Comparison of ENCODE assay signal across 25 cellular contexts in the genomic region with DNA sequence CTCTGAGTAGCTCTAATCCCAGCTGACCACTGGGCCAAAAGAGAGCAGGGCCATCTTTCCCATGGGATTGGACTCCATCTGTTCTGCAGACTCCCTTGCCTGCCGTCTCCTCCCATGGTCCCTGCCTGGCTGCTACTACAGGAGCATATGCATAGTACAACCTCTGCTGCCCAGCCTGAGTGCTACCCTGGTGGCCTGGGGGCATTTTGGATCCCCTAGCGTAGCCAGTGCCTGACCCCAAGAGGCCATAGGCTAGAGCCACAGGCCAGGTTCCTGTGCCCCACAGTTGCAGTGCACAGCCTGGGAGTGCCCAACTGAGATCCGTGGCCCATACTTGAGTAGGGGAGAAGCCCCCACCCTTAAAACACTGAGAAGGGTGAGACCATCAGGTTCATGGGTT.
DNase-seq lines count a peak whose midpoint lies in the region; ATAC-seq, FAIRE-seq and TF ChIP-seq lines count a peak whose summit lies in the region.
"Had no signal": no experiment of that assay in that cellular context is flagged by ENCODE, and none has a peak within 500 bp of the region (broad histone marks: within the 10 kb centered on the region; RNA-seq: fewer than 3 reads in every experiment).

No MANE protein-coding gene starts in this region.

- CTCF ChIA-PET in naive thymus-derived CD4-positive, alpha-beta T cell (lab: Charles Lee), result no interaction called here
- CTCF ChIA-PET in Caco-2 (lab: Charles Lee), result no interaction called here

- H3K9me3 Mint-ChIP-seq in naive thymus-derived CD4-positive, alpha-beta T cell, result peaks cover 0 to 11% (median 7%) of the 10 kb centered on the region in 11 donors
- H3K9me3 Mint-ChIP-seq in Caco-2 (ENCODE audit: unreplicated experiment), result no peaks in the 10 kb centered on the region
- H3K9me3 Mint-ChIP-seq: GM23338, HFFc6 had no signal

- H3K4me3 Mint-ChIP-seq in naive thymus-derived CD4-positive, alpha-beta T cell, result no peak overlapping the region
- H3K4me3 Mint-ChIP-seq in Caco-2 (ENCODE audit: unreplicated experiment), result no peak overlapping the region
- H3K4me3 Mint-ChIP-seq: CD14-positive monocyte; CD4-positive, alpha-beta T cell; CD8-positive, alpha-beta memory T cell; GM23338; HFFc6 had no signal

- H3K27me3 Mint-ChIP-seq in naive thymus-derived CD4-positive, alpha-beta T cell, result no peaks in the 10 kb centered on the region
- no peaks in the 10 kb centered on the region for H3K27me3 Mint-ChIP-seq in Caco-2 (ENCODE audit: insufficient read depth, unreplicated experiment)
- H3K27me3 Mint-ChIP-seq: CD4-positive, alpha-beta T cell; CD8-positive, alpha-beta memory T cell had no signal

- no peaks in the 10 kb centered on the region for H3K9me3 ChIP-seq in adipocyte (ENCODE audit: control insufficient read depth, low read length)
- peaks cover 0 to 6% (median 0%) of the 10 kb centered on the region in 3 experiments for H3K9me3 ChIP-seq in naive thymus-derived CD4-positive, alpha-beta T cell (ENCODE audit: control insufficient read depth in 2 of 3, low read length in 3 of 3)
- 0 out of 2 replicates have a peak, but pooled peaks cover 6% of the 10 kb centered on the region for H3K9me3 ChIP-seq in Caco-2
- H3K9me3 ChIP-seq: A549, BE2C, HAP-1 had no signal

- H3K27me3 ChIP-seq in adipocyte (replicated peaks; ENCODE audit: control insufficient read depth, insufficient read depth, low read length) (no peaks in the 10 kb centered on the region), Caco-2 (replicated peaks; ENCODE audit: control insufficient read depth, insufficient read depth, low read length) (no peaks in the 10 kb centered on the region)
- no peaks in the 10 kb centered on the region for H3K27me3 ChIP-seq in naive thymus-derived CD4-positive, alpha-beta T cell (ENCODE audit: control insufficient read depth in 2 of 2, insufficient read depth in 2 of 2, low read length in 2 of 2)
- H3K27me3 ChIP-seq: BE2C; BLaER1 treated with 17β-estradiol and CSF1 and Interleukin-3, amounts not matched to agents 10 nM and 100 nM had no signal

- H3K4me1 ChIP-seq in adipocyte (ENCODE audit: control insufficient read depth, insufficient read depth, low read length) (peaks cover 18% of the 10 kb centered on the region), Caco-2 (no peaks in the 10 kb centered on the region)
- H3K4me1 ChIP-seq in naive thymus-derived CD4-positive, alpha-beta T cell (ENCODE audit: control insufficient read depth in 2 of 2, insufficient read depth in 2 of 2, low read length in 2 of 2), result no peaks in the 10 kb centered on the region
- H3K4me1 ChIP-seq: A549; BE2C; BLaER1 treated with 17β-estradiol and CSF1 and Interleukin-3, amounts not matched to agents 10 nM and 100 nM; HAP-1 had no signal

- no peak overlapping the region for H3K27ac ChIP-seq in naive thymus-derived CD4-positive, alpha-beta T cell (ENCODE audit: low read depth, low read length)
- H3K27ac ChIP-seq: BLaER1 treated with 17β-estradiol and CSF1 and Interleukin-3, amounts not matched to agents 10 nM and 100 nM had no signal

- peak overlapping the region; percentile 6 for H3K9ac ChIP-seq in adipocyte (ENCODE audit: low read length)
- H3K9ac ChIP-seq: BLaER1 treated with 17β-estradiol and CSF1 and Interleukin-3, amounts not matched to agents 10 nM and 100 nM had no signal

- no peak for TF ChIP-seq CTCF in Caco-2 (IDR thresholded peaks at IDR 0.05; ENCODE audit: insufficient read depth in 1 of 2, low read depth in 1 of 2, low read length in 1 of 2, severe bottlenecking in 1 of 2, unreplicated experiment in 1 of 2)

- intact Hi-C loops in naive thymus-derived CD4-positive, alpha-beta T cell (cut with micrococcal nuclease), result no loop called here
- intact Hi-C loops in Caco-2 (cut with micrococcal nuclease; ENCODE audit: unreplicated experiment), result no loop called here

- peak; percentile 24 for ATAC-seq in naive thymus-derived CD4-positive, alpha-beta T cell
- ATAC-seq: A549, GM23338 had no signal

- H3K27ac Mint-ChIP-seq in naive thymus-derived CD4-positive, alpha-beta T cell, result no peak overlapping the region
- H3K27ac Mint-ChIP-seq in Caco-2 (ENCODE audit: unreplicated experiment), result no peak overlapping the region
- H3K27ac Mint-ChIP-seq: CD14-positive monocyte; CD4-positive, alpha-beta T cell; GM23338; HFFc6 had no signal

- DNase-seq in HTR-8/SVneo (ENCODE audit: insufficient read length, low spot score) (no peak), adipocyte (ENCODE audit: low read depth) (no peak), Caco-2 (no peak), NCI-H774 (lab: John Stamatoyannopoulos, UW) (no peak)
- no peak for DNase-seq in naive thymus-derived CD4-positive, alpha-beta T cell
- no peak for DNase-seq in activated CD4-positive, alpha-beta T cell treated with anti-CD3 and anti-CD28 coated beads for 48 hours
- DNase-seq: 8988T; ACHN; AML-193; BE2C; Calu3; CD4-positive, alpha-beta T cell; CD8-positive, alpha-beta memory T cell; DMS53; DMS79 treated with DMSO at 0.1 percent for 48 hours; GF-D8; HFFc6 had no signal

- no TSS peak for BruUV-seq in Caco-2 (replicated peaks; lab: Mats Ljungman, UMichigan)

- H3K36me3 ChIP-seq in adipocyte (ENCODE audit: control insufficient read depth, insufficient read depth, low read length, severe bottlenecking) (no peaks in the 10 kb centered on the region), Caco-2 (ENCODE audit: control insufficient read depth, insufficient read depth, low read length) (no peaks in the 10 kb centered on the region)
- no peaks in the 10 kb centered on the region for H3K36me3 ChIP-seq in naive thymus-derived CD4-positive, alpha-beta T cell (ENCODE audit: control insufficient read depth in 2 of 3, insufficient read depth in 3 of 3, low read length in 3 of 3)
- H3K36me3 ChIP-seq: BE2C; BLaER1 treated with 17β-estradiol and CSF1 and Interleukin-3, amounts not matched to agents 10 nM and 100 nM; HAP-1 had no signal

- H3K36me3 Mint-ChIP-seq in naive thymus-derived CD4-positive, alpha-beta T cell, result no peaks in the 10 kb centered on the region
- no peaks in the 10 kb centered on the region for H3K36me3 Mint-ChIP-seq in Caco-2 (ENCODE audit: insufficient read depth, unreplicated experiment)
- H3K36me3 Mint-ChIP-seq: CD14-positive monocyte; CD8-positive, alpha-beta memory T cell had no signal

- no peak overlapping the region for H3K4me3 ChIP-seq in adipocyte (ENCODE audit: low read length)
- H3K4me3 ChIP-seq in naive thymus-derived CD4-positive, alpha-beta T cell (ENCODE audit: low read length), result no peak overlapping the region
- no peak overlapping the region for H3K4me3 ChIP-seq in Caco-2 (ENCODE audit: low read depth, low read length)
- H3K4me3 ChIP-seq: A549; BLaER1 treated with 17β-estradiol and CSF1 and Interleukin-3, amounts not matched to agents 10 nM and 100 nM; GM23338; HAP-1 had no signal

- peak; percentile 72 for FAIRE-seq in HTR-8/SVneo (lab: Jason Lieb, UNC)
- FAIRE-seq: A549, GM12891, GM18507, H54 had no signal

- no peaks in the 10 kb centered on the region for H3K4me1 Mint-ChIP-seq in naive thymus-derived CD4-positive, alpha-beta T cell
- no peaks in the 10 kb centered on the region for H3K4me1 Mint-ChIP-seq in Caco-2 (ENCODE audit: low read depth, unreplicated experiment)
- H3K4me1 Mint-ChIP-seq: CD14-positive monocyte; CD8-positive, alpha-beta memory T cell; GM23338 had no signal

- POLR2A ChIA-PET in naive thymus-derived CD4-positive, alpha-beta T cell (lab: Charles Lee), result no interaction called here
- POLR2A ChIA-PET in Caco-2 (lab: Charles Lee), result no interaction called here
